23 cellular contexts compared by ENCODE assay signal in genomic region chr12:5163661-5164060, GRCh38.
"Had no signal": no experiment of that assay in that cellular context is flagged by ENCODE, and none has a peak within 500 bp of the region (broad histone marks: within the 10 kb centered on the region; RNA-seq: fewer than 3 reads in every experiment).

No MANE protein-coding gene starts in this region.

- H3K27me3 ChIP-seq: ascending aorta had no signal

- H3K36me3 ChIP-seq: ascending aorta, MG63 had no signal

- H3K27ac ChIP-seq: ascending aorta, KMS-11 had no signal

- DNase-seq: activated CD4-positive, alpha-beta T cell treated with anti-CD3 and anti-CD28 coated beads for 1 hour; activated CD4-positive, alpha-beta T cell treated with anti-CD3 and anti-CD28 coated beads, Interleukin-2, amount 10 ng/mL, durations not matched to agents 24 days and 14 days; activated CD4-positive, alpha-beta T cell treated with anti-CD3 and anti-CD28 coated beads, Interleukin-2, amount 50 U/mL, for 48 hours; activated CD8-positive, alpha-beta memory T cell treated with anti-CD3 and anti-CD28 coated beads for 24 hours; activated effector memory CD4-positive, alpha-beta T cell treated with anti-CD3 and anti-CD28 coated beads, Interleukin-2, amount 50 U/mL, for 16 hours; activated naive CD4-positive, alpha-beta T cell treated with Interleukin-2 at 50 U/mL for 16 hours; activated naive CD8-positive, alpha-beta T cell treated with anti-CD3 and anti-CD28 coated beads, Interleukin-2, amount 50 U/mL, for 24 hours; activated T-cell treated with anti-CD3 and anti-CD28 coated beads, Interleukin-2, amount 50 U/mL, for 4 hours; amniotic stem cell; central memory CD4-positive, alpha-beta T cell; MG63; MV-4-11; NCI-H1092 treated with DMSO at 0.1 percent for 48 hours; NCI-H1436; NCI-H1694 treated with DMSO at 0.1 percent for 48 hours; NCI-H2029 treated with DMSO at 0.1 percent for 48 hours; NCI-H345; NCI-H510A; NCI-H526 treated with DMSO at 0.1 percent for 48 hours; OCI-M1; SHP77 had no signal

- H3K4me1 ChIP-seq: ascending aorta had no signal

- H3K9me3 ChIP-seq: ascending aorta, MG63 had no signal

- H3K4me3 ChIP-seq: ascending aorta, MG63 had no signal

- H3K9ac ChIP-seq: KMS-11 had no signal

- H3K4me2 ChIP-seq: KMS-11 had no signal
